24 cellular contexts compared by ENCODE assay signal in the genomic region with DNA sequence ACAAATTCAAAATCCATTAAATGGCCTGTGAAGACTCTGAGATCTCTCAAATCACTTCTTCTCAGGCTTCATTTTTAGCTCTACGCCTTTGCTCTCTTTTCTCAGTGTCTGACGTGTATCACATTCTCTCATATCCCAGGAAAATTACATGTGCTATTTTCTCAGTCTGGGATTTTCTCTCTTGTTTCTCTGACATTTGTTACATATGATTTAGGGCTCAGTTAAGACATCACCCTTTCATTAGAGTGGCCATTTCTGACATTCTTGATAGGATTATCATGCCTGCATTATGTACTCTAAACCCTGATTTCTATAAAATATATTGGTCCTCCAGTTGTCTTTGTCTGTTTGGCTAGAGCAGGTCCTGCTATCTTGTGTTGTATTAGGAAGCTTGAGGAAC.
"Had no signal": no experiment of that assay in that cellular context is flagged by ENCODE, and none has a peak within 500 bp of the region (broad histone marks: within the 10 kb centered on the region; RNA-seq: fewer than 3 reads in every experiment).

No MANE protein-coding gene starts in this region.

- ATAC-seq: effector memory CD8-positive, alpha-beta T cell; esophagus mucosa; foreskin keratinocyte; gastrocnemius medialis; gastroesophageal sphincter; heart left ventricle; heart right ventricle had no signal

- DNase-seq: colonic mucosa; cortex of kidney; dermis blood vessel endothelial cell; dorsolateral prefrontal cortex; effector CD4-positive, alpha-beta T cell; effector CD8-positive, alpha-beta T cell; effector memory CD4-positive, alpha-beta T cell; effector memory CD8-positive, alpha-beta T cell; endodermal cell; erythroblast; esophagus squamous epithelium; foreskin fibroblast; foreskin keratinocyte; foreskin melanocyte; gastrocnemius medialis; glutamatergic neuron; head of caudate nucleus; heart left ventricle; heart right ventricle had no signal

- H3K9me3 ChIP-seq: colonic mucosa, esophagus muscularis mucosa, esophagus squamous epithelium, gastrocnemius medialis, gastroesophageal sphincter, heart left ventricle, heart right ventricle had no signal

- H3K4me3 ChIP-seq: colonic mucosa, coronary artery, dorsolateral prefrontal cortex, esophagus muscularis mucosa, esophagus squamous epithelium, gastrocnemius medialis, gastroesophageal sphincter, heart left ventricle, heart right ventricle had no signal

- H3K27ac ChIP-seq: colonic mucosa, coronary artery, dorsolateral prefrontal cortex, epithelial cell of prostate, esophagus muscularis mucosa, esophagus squamous epithelium, foreskin keratinocyte, gastrocnemius medialis, gastroesophageal sphincter, heart left ventricle, heart right ventricle had no signal

- H3K27me3 ChIP-seq: colonic mucosa, dorsolateral prefrontal cortex, esophagus muscularis mucosa, esophagus squamous epithelium, foreskin keratinocyte, gastrocnemius medialis, gastroesophageal sphincter, heart left ventricle had no signal

- H3K36me3 ChIP-seq: colonic mucosa, esophagus muscularis mucosa, esophagus squamous epithelium, gastrocnemius medialis, gastroesophageal sphincter, heart left ventricle, heart right ventricle had no signal
